Comparison of ENCODE assay signal across 12 cellular contexts in genomic region chr1:216702170-216702569, GRCh38. TPM values are rescaled to one million over a fixed set of nuclear protein-coding genes. Genes with fewer than 3 reads are reported as not detected.
DNase-seq lines count a peak whose midpoint lies in the region; ATAC-seq and TF ChIP-seq lines count a peak whose summit lies in the region.
"Had no signal": no experiment of that assay in that cellular context is flagged by ENCODE, and none has a peak within 500 bp of the region (broad histone marks: within the 10 kb centered on the region; RNA-seq: fewer than 3 reads in every experiment).

No MANE protein-coding gene starts in this region.

- intact Hi-C loops in spleen (cut with DNase I; ENCODE audit: low total_unique reads), result no loop called here

- no peak for TF ChIP-seq POLR2A in spleen (IDR thresholded peaks at IDR 0.05)

- DNase-seq in GM10248 (ENCODE audit: extremely low spot score) (peak; percentile 27), MM.1S (peak; percentile 49), dedifferentiated amniotic fluid mesenchymal stem cell (ENCODE audit: extremely low spot score) (no peak), HEK293T (ENCODE audit: extremely low spot score) (no peak), spleen (no peak)
- DNase-seq: activated T-cell treated with anti-CD3 and anti-CD28 coated beads for 4 hours; effector CD4-positive, alpha-beta T cell; thyroid gland had no signal

- TF ChIP-seq CTCF in GM10248 (IDR thresholded peaks at IDR 0.05; ENCODE audit: control extremely low read depth, extremely low read depth, low read depth, missing control alignments), result no peak
- TF ChIP-seq CTCF in MM.1S (IDR thresholded peaks at IDR 0.05; ENCODE audit: low read length), result no peak
- TF ChIP-seq CTCF in spleen (IDR thresholded peaks at IDR 0.05 in 8 of 11, conservative IDR thresholded peaks at IDR 0.05 in 3 of 11), result no peak

- no peak overlapping the region for H3K4me2 ChIP-seq in MM.1S (ENCODE audit: low read depth, low read length)
- H3K4me2 ChIP-seq: A549 had no signal

- no peak overlapping the region for H3K9ac ChIP-seq in MM.1S (ENCODE audit: low read length)

- no peaks in the 10 kb centered on the region for H4K20me1 ChIP-seq in MM.1S (ENCODE audit: insufficient read depth, low read length)

- H2AFZ ChIP-seq in MM.1S (ENCODE audit: low read length), result no peak overlapping the region

- no peaks in the 10 kb centered on the region for H3K36me3 ChIP-seq in MM.1S (replicated peaks; ENCODE audit: insufficient read depth, low read length)
- H3K36me3 ChIP-seq in spleen, result no peaks in the 10 kb centered on the region
- H3K36me3 ChIP-seq: thyroid gland had no signal

- no peaks in the 10 kb centered on the region for H3F3A ChIP-seq in MM.1S (ENCODE audit: insufficient read depth, low read length)

- WGBS in spleen, 5 donors, result 70 to 83% (median 74%) methylated on average over 3 of the region's 3 CpGs

- CTCF ChIA-PET in GM10248 (lab: Yijun Ruan, JAX) (no interaction called here), HEK293T (lab: Yijun Ruan, JAX) (no interaction called here)

- H3K9me2 ChIP-seq in MM.1S (replicated peaks; ENCODE audit: insufficient read depth, low read length), result no peaks in the 10 kb centered on the region

- H3K27me3 ChIP-seq in MM.1S (replicated peaks; ENCODE audit: insufficient read depth, low read length) (no peaks in the 10 kb centered on the region), spleen (replicated peaks in 1 of 7) (no peaks in the 10 kb centered on the region)
- H3K27me3 ChIP-seq: thyroid gland had no signal

- no peaks in the 10 kb centered on the region for H3K9me3 ChIP-seq in MM.1S (replicated peaks; ENCODE audit: insufficient read depth, low read length)
- no peaks in the 10 kb centered on the region for H3K9me3 ChIP-seq in spleen
- H3K9me3 ChIP-seq: A549, thyroid gland had no signal

- no peaks in the 10 kb centered on the region for H3K79me2 ChIP-seq in MM.1S (ENCODE audit: low read length)

- H3K27ac ChIP-seq in MM.1S (ENCODE audit: low read length) (peak overlapping the region; percentile 8; the same call in 1 of the 2 replicates), spleen (no peak overlapping the region)
- H3K27ac ChIP-seq: A549, thyroid gland had no signal

- ATAC-seq in GM19328 (IDR thresholded peaks at IDR 0.05; ENCODE audit: unreplicated experiment) (peak; percentile 76), HG02870 (IDR thresholded peaks at IDR 0.05; ENCODE audit: unreplicated experiment) (peak; percentile 77), HG03439 (IDR thresholded peaks at IDR 0.05; ENCODE audit: unreplicated experiment) (no peak)
- ATAC-seq: A549 had no signal

- H3K4me1 ChIP-seq in MM.1S (ENCODE audit: low read length) (0 out of 2 replicates have a peak, but pooled peaks cover 6% of the 10 kb centered on the region), spleen (no peaks in the 10 kb centered on the region)
- H3K4me1 ChIP-seq: A549, thyroid gland had no signal

- POLR2A ChIA-PET in GM10248 (lab: Yijun Ruan, JAX), result no interaction called here
- POLR2A ChIA-PET in HEK293T (lab: Yijun Ruan, JAX), result no interaction called here

- no peak overlapping the region for H3K4me3 ChIP-seq in MM.1S (ENCODE audit: low read length)
- no peak overlapping the region for H3K4me3 ChIP-seq in spleen
- H3K4me3 ChIP-seq: A549, thyroid gland had no signal

TF ChIP-seq in HEK293T, 16 proteins besides CTCF, POLR2A, EP300 and RAD21:
- TF ChIP-seq PKNOX1 (IDR thresholded peaks at IDR 0.05) (no peak), BHLHE40 (IDR thresholded peaks at IDR 0.05; ENCODE audit: borderline replicate concordance) (no peak), FOXA1 (IDR thresholded peaks at IDR 0.05) (no peak), FOXK2 (IDR thresholded peaks at IDR 0.05) (no peak), ZNF384 (IDR thresholded peaks at IDR 0.05) (no peak), HDGF (IDR thresholded peaks at IDR 0.05; ENCODE audit: borderline replicate concordance) (no peak), CTBP1 (IDR thresholded peaks at IDR 0.05; ENCODE audit: borderline replicate concordance) (no peak), TARDBP (IDR thresholded peaks at IDR 0.05) (no peak), SP1 (IDR thresholded peaks at IDR 0.05) (no peak), LEF1 (IDR thresholded peaks at IDR 0.05; ENCODE audit: borderline replicate concordance) (no peak), NFRKB (IDR thresholded peaks at IDR 0.05) (no peak), FOXM1 (IDR thresholded peaks at IDR 0.05; ENCODE audit: borderline replicate concordance) (no peak), ARNT (IDR thresholded peaks at IDR 0.05) (no peak), ELF4 (IDR thresholded peaks at IDR 0.05) (no peak), L3MBTL2 (conservative IDR thresholded peaks at IDR 0.05) (no peak), SUZ12 (IDR thresholded peaks at IDR 0.05) (no peak)

RNA-seq across cellular contexts. Expression of gene ESRRG, which starts 21.1 kb away (rescaled TPM):
- total RNA-seq in spleen, result 10 to 100 TPM in 1 of 7 donors, 1 to 10 TPM in 6; 1.3 to 11.9 (median 2.8) TPM
- polyA plus RNA-seq in spleen, result under 1 TPM; 0.29 to 0.42 (median 0.30) TPM

Comparison
In these comparisons a context has a peak if more than half of its experiments do, and no peak if none do; other contexts are left out.
1. DNase-seq: peak in GM10248 (single experiment) and MM.1S (single experiment); none in dedifferentiated amniotic fluid mesenchymal stem cell (single experiment), HEK293T (single experiment) and spleen (single experiment).